Comparison of ENCODE assay signal across 8 cellular contexts in genomic region chr16:67935402-67936123, GRCh38. TPM values are rescaled to one million over a fixed set of nuclear protein-coding genes. Genes with fewer than 3 reads are reported as not detected.
DNase-seq lines count a peak whose midpoint lies in the region; ATAC-seq lines count a peak whose summit lies in the region.

No MANE protein-coding gene starts in this region.

- peak overlapping the region; percentile 92 to 98 for H3K27ac Mint-ChIP-seq in effector memory CD8-positive, alpha-beta T cell
- peak overlapping the region; percentile 86 for H3K27ac Mint-ChIP-seq in memory B cell

- H3K4me1 Mint-ChIP-seq in effector memory CD8-positive, alpha-beta T cell (ENCODE audit: low read depth in 2 of 2): peaks cover 30 to 33% of the 10 kb centered on the region in 2 donors
- H3K4me1 Mint-ChIP-seq in memory B cell: peaks cover 22% of the 10 kb centered on the region

- H3K4me3 Mint-ChIP-seq in effector memory CD8-positive, alpha-beta T cell: peak overlapping the region; percentile 100
- H3K4me3 Mint-ChIP-seq in memory B cell: peak overlapping the region; percentile 92

- H3K9me3 Mint-ChIP-seq in effector memory CD8-positive, alpha-beta T cell: no peaks in the 10 kb centered on the region
- H3K9me3 Mint-ChIP-seq in memory B cell: no peaks in the 10 kb centered on the region

- no peaks in the 10 kb centered on the region for H3K27me3 Mint-ChIP-seq in effector memory CD8-positive, alpha-beta T cell
- no peaks in the 10 kb centered on the region for H3K27me3 Mint-ChIP-seq in memory B cell

- peaks cover 51% of the 10 kb centered on the region for H3K36me3 Mint-ChIP-seq in effector memory CD8-positive, alpha-beta T cell (ENCODE audit: insufficient read depth)
- H3K36me3 Mint-ChIP-seq in memory B cell: peaks cover 13% of the 10 kb centered on the region

- ATAC-seq in GM21367 (IDR thresholded peaks at IDR 0.05; ENCODE audit: unreplicated experiment) (peak; percentile 81), memory B cell (ENCODE audit: low read depth) (peak; percentile 88)
- ATAC-seq in effector memory CD8-positive, alpha-beta T cell (replicated peaks): peak; percentile 92

- DNase-seq in COR-L47 (lab: John Stamatoyannopoulos, UW) (peak; percentile 99), HT1080 (ENCODE audit: low read depth) (peak; percentile 96), NOMO-1 (lab: John Stamatoyannopoulos, UW; ENCODE audit: unreplicated experiment in 2 of 2) (peak; percentile 95 to 96), memory B cell (ENCODE audit: low spot score in 2 of 2) (peak; percentile 75 to 88)
- DNase-seq in activated CD8-positive, alpha-beta memory T cell treated with anti-CD3 and anti-CD28 coated beads for 48 hours (ENCODE audit: low read depth in 2 of 3, low spot score in 2 of 3): peak; percentile 71 to 90 (median 75)
- DNase-seq in effector memory CD8-positive, alpha-beta T cell: peak; percentile 90 to 92 (median 92)
- DNase-seq in stimulated activated CD8-positive, alpha-beta memory T cell treated with anti-CD3 and anti-CD28 coated beads, Interleukin-12 subunit alpha, Interleukin-12 subunit beta, amount 100 ng/mL, for 1 hour (ENCODE audit: low read depth): peak; percentile 86

RNA-seq across cellular contexts. Expression of gene PSMB10, which starts 1.1 kb away (rescaled TPM):
- total RNA-seq in HT1080 (2014; rRNA removed; shearing (Covaris generic)): 62.2 and 72.3 TPM in 2 replicates
- polyA plus RNA-seq in HT1080 (2015; cell fraction: cytosol; rRNA removed): 25.5 and 35.6 TPM in 2 replicates
- polyA plus RNA-seq in HT1080 (2015; cell fraction: nucleus; rRNA removed): 12.7 and 14.1 TPM in 2 replicates

RNA-seq across cellular contexts. Expression of gene CTRL, which starts 3.9 kb away (rescaled TPM):
- 2.5 and 2.9 TPM in 2 replicates for total RNA-seq in HT1080 (2014; rRNA removed; shearing (Covaris generic))
- polyA plus RNA-seq in HT1080 (2015; cell fraction: cytosol; rRNA removed): 0.72 and 0.78 TPM in 2 replicates
- 1.6 and 1.8 TPM in 2 replicates for polyA plus RNA-seq in HT1080 (2015; cell fraction: nucleus; rRNA removed)

RNA-seq across cellular contexts. Expression of gene LCAT, which starts 8.4 kb away (rescaled TPM):
- 3.3 and 3.5 TPM in 2 replicates for total RNA-seq in HT1080 (2014; rRNA removed; shearing (Covaris generic))
- polyA plus RNA-seq in HT1080 (2015; cell fraction: cytosol; rRNA removed): 2.7 and 3.6 TPM in 2 replicates
- polyA plus RNA-seq in HT1080 (2015; cell fraction: nucleus; rRNA removed): 44.3 and 44.6 TPM in 2 replicates

RNA-seq across cellular contexts. Expression of gene SLC12A4, which starts 32.9 kb away (rescaled TPM):
- total RNA-seq in HT1080 (2014; rRNA removed; shearing (Covaris generic)): 17.3 and 21.5 TPM in 2 replicates
- 12.8 and 15.6 TPM in 2 replicates for polyA plus RNA-seq in HT1080 (2015; cell fraction: cytosol; rRNA removed)
- polyA plus RNA-seq in HT1080 (2015; cell fraction: nucleus; rRNA removed): 77.7 and 93.2 TPM in 2 replicates

RNA-seq across cellular contexts. Expression of gene PSKH1, which starts 42.5 kb away (rescaled TPM):
- 5.9 and 7.0 TPM in 2 replicates for total RNA-seq in HT1080 (2014; rRNA removed; shearing (Covaris generic))
- polyA plus RNA-seq in HT1080 (2015; cell fraction: cytosol; rRNA removed): 15.5 and 17.2 TPM in 2 replicates
- polyA plus RNA-seq in HT1080 (2015; cell fraction: nucleus; rRNA removed): 9.8 and 11.3 TPM in 2 replicates

Comparison
In these comparisons a context has a peak if more than half of its experiments do, and no peak if none do; other contexts are left out.
1. Peak in every context shown above with its lines: DNase-seq and ATAC-seq.